1 cellular context compared by ENCODE assay signal in the genomic region with DNA sequence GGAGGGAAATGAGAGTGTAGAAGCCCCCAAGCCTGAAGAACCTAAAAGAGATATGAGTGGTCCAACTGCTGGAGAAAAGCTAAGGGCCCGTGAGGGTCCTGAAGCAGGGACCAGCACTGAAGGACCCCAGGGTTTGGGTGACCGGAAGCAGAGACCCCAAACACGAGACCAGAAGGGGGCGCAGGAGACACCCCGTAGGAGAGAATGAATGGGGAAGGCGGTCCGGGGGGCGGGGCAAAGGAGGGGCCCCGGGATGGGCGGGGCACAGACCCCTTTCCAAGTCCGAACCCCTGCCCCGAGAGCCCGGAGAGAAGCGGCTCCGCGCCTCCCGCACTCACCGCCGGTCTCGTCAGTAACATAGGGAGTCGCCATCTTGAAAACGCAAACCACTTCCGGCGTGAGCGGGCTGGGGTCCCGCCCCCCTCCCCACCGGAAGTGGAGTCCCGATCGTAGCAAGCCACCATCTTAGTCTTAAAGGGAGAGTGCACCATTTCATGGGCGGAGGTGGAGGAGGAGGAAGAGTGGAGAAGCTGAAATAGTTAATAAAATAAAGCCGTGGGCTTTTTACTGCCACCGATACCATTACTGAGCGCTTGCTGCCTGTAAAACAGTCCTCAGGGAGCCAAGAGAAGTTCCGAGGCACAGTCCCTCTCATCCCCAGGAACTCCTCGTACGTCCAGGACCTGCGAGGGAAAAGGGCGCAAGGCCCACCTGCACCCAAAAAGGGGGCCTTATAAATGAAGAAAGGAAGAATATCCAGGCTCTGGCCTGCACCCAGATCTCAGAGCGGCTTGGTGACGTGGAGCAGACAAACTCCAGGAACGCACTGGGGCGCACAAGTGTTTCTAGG.
TF ChIP-seq lines count a peak whose summit lies in the region.

No MANE protein-coding gene starts in this region.

TF ChIP-seq in HepG2, 621 proteins besides CTCF, POLR2A, EP300 and RAD21 (continued from another document and continues in another):
- TF ChIP-seq, protein P1, sequence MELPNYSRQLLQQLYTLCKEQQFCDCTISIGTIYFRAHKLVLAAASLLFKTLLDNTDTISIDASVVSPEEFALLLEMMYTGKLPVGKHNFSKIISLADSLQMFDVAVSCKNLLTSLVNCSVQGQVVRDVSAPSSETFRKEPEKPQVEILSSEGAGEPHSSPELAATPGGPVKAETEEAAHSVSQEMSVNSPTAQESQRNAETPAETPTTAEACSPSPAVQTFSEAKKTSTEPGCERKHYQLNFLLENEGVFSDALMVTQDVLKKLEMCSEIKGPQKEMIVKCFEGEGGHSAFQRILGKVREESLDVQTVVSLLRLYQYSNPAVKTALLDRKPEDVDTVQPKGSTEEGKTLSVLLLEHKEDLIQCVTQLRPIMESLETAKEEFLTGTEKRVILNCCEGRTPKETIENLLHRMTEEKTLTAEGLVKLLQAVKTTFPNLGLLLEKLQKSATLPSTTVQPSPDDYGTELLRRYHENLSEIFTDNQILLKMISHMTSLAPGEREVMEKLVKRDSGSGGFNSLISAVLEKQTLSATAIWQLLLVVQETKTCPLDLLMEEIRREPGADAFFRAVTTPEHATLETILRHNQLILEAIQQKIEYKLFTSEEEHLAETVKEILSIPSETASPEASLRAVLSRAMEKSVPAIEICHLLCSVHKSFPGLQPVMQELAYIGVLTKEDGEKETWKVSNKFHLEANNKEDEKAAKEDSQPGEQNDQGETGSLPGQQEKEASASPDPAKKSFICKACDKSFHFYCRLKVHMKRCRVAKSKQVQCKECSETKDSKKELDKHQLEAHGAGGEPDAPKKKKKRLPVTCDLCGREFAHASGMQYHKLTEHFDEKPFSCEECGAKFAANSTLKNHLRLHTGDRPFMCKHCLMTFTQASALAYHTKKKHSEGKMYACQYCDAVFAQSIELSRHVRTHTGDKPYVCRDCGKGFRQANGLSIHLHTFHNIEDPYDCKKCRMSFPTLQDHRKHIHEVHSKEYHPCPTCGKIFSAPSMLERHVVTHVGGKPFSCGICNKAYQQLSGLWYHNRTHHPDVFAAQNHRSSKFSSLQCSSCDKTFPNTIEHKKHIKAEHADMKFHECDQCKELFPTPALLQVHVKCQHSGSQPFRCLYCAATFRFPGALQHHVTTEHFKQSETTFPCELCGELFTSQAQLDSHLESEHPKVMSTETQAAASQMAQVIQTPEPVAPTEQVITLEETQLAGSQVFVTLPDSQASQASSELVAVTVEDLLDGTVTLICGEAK (IDR thresholded peaks at IDR 0.05) = peak; percentile 49
- TF ChIP-seq, protein P1 (CRISPR knock-in tag; IDR thresholded peaks at IDR 0.05) = peak; percentile 27; the same call in 1 of the 2 replicates
- 0 out of 2 replicates have a peak, but pooled peaks have one; percentile 76 for TF ChIP-seq ZNF850 (CRISPR knock-in tag; conservative IDR thresholded peaks at IDR 0.05)
- TF ChIP-seq ZNF264 (CRISPR knock-in tag; IDR thresholded peaks at IDR 0.05) = peak; percentile 58; the same call in 1 of the 2 replicates
- peak; percentile 78; the same call in 1 of the 2 replicates for TF ChIP-seq CAMTA2 (CRISPR knock-in tag; IDR thresholded peaks at IDR 0.05; ENCODE audit: borderline replicate concordance)
- TF ChIP-seq HNRNPH1 (optimal IDR thresholded peaks at IDR 0.05; ENCODE audit: low read depth, low read length) = no peak
- TF ChIP-seq GATAD2A (CRISPR knock-in tag; IDR thresholded peaks at IDR 0.05) = peak; percentile 61
- no peak for TF ChIP-seq ZNF724P (CRISPR knock-in tag; IDR thresholded peaks at IDR 0.05; ENCODE audit: borderline replicate concordance)
- peak; percentile 66 for TF ChIP-seq PHF20 (CRISPR knock-in tag; IDR thresholded peaks at IDR 0.05)
- TF ChIP-seq MIXL1 (CRISPR knock-in tag; IDR thresholded peaks at IDR 0.05) = 0 out of 2 replicates have a peak, but pooled peaks have one; percentile 9
- TF ChIP-seq, protein P2, sequence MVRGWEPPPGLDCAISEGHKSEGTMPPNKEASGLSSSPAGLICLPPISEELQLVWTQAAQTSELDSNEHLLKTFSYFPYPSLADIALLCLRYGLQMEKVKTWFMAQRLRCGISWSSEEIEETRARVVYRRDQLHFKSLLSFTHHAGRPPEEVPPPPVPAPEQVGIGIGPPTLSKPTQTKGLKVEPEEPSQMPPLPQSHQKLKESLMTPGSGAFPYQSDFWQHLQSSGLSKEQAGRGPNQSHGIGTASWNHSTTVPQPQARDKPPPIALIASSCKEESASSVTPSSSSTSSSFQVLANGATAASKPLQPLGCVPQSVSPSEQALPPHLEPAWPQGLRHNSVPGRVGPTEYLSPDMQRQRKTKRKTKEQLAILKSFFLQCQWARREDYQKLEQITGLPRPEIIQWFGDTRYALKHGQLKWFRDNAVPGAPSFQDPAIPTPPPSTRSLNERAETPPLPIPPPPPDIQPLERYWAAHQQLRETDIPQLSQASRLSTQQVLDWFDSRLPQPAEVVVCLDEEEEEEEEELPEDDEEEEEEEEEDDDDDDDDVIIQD (CRISPR knock-in tag; IDR thresholded peaks at IDR 0.05; ENCODE audit: low read depth) = peak; percentile 25; the same call in 1 of the 2 replicates
- TF ChIP-seq ZNF430 (CRISPR knock-in tag; IDR thresholded peaks at IDR 0.05) = peak; percentile 58; the same call in 1 of the 2 replicates
- peak; percentile 35 for TF ChIP-seq RBM22 (optimal IDR thresholded peaks at IDR 0.05; ENCODE audit: low read length)
- TF ChIP-seq, protein P3, sequence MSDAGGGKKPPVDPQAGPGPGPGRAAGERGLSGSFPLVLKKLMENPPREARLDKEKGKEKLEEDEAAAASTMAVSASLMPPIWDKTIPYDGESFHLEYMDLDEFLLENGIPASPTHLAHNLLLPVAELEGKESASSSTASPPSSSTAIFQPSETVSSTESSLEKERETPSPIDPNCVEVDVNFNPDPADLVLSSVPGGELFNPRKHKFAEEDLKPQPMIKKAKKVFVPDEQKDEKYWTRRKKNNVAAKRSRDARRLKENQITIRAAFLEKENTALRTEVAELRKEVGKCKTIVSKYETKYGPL (CRISPR knock-in tag; IDR thresholded peaks at IDR 0.05) = 0 out of 2 replicates have a peak, but pooled peaks have one; percentile 57
- no peak for TF ChIP-seq PHF5A (CRISPR knock-in tag; IDR thresholded peaks at IDR 0.05; ENCODE audit: low read depth, unreplicated experiment)
- peak; percentile 12; the same call in 1 of the 2 replicates for TF ChIP-seq SOX5 (CRISPR knock-in tag; IDR thresholded peaks at IDR 0.05; ENCODE audit: borderline replicate concordance)
- TF ChIP-seq ZNF670 (CRISPR knock-in tag; IDR thresholded peaks at IDR 0.05; ENCODE audit: borderline replicate concordance) = peak; percentile 87; the same call in 1 of the 2 replicates
- TF ChIP-seq ZNF777 (CRISPR knock-in tag; IDR thresholded peaks at IDR 0.05) = peak; percentile 50
- TF ChIP-seq, protein P4, sequence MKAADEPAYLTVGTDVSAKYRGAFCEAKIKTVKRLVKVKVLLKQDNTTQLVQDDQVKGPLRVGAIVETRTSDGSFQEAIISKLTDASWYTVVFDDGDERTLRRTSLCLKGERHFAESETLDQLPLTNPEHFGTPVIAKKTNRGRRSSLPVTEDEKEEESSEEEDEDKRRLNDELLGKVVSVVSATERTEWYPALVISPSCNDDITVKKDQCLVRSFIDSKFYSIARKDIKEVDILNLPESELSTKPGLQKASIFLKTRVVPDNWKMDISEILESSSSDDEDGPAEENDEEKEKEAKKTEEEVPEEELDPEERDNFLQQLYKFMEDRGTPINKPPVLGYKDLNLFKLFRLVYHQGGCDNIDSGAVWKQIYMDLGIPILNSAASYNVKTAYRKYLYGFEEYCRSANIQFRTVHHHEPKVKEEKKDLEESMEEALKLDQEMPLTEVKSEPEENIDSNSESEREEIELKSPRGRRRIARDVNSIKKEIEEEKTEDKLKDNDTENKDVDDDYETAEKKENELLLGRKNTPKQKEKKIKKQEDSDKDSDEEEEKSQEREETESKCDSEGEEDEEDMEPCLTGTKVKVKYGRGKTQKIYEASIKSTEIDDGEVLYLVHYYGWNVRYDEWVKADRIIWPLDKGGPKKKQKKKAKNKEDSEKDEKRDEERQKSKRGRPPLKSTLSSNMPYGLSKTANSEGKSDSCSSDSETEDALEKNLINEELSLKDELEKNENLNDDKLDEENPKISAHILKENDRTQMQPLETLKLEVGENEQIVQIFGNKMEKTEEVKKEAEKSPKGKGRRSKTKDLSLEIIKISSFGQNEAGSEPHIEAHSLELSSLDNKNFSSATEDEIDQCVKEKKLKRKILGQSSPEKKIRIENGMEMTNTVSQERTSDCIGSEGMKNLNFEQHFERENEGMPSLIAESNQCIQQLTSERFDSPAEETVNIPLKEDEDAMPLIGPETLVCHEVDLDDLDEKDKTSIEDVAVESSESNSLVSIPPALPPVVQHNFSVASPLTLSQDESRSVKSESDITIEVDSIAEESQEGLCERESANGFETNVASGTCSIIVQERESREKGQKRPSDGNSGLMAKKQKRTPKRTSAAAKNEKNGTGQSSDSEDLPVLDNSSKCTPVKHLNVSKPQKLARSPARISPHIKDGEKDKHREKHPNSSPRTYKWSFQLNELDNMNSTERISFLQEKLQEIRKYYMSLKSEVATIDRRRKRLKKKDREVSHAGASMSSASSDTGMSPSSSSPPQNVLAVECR (CRISPR knock-in tag; IDR thresholded peaks at IDR 0.05; ENCODE audit: borderline replicate concordance) = peak; percentile 9; the same call in 1 of the 2 replicates
- TF ChIP-seq MTF2 (CRISPR knock-in tag; IDR thresholded peaks at IDR 0.05; ENCODE audit: borderline replicate concordance) = peak; percentile 8; the same call in 1 of the 2 replicates
- no peak for TF ChIP-seq ZNF7 (CRISPR knock-in tag; IDR thresholded peaks at IDR 0.05)
- no peak for TF ChIP-seq SRSF9 (IDR thresholded peaks at IDR 0.05; ENCODE audit: borderline replicate concordance, insufficient read depth, low read depth, low read length, poor library complexity, severe bottlenecking)
- TF ChIP-seq ZNF337 (CRISPR knock-in tag; IDR thresholded peaks at IDR 0.05; ENCODE audit: borderline replicate concordance, low read depth) = 0 out of 2 replicates have a peak, but pooled peaks have one; percentile 67
- TF ChIP-seq HOXA3 (CRISPR knock-in tag; IDR thresholded peaks at IDR 0.05) = peak; percentile 98
- TF ChIP-seq, protein P5, sequence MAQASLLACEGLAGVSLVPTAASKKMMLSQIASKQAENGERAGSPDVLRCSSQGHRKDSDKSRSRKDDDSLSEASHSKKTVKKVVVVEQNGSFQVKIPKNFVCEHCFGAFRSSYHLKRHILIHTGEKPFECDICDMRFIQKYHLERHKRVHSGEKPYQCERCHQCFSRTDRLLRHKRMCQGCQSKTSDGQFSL (CRISPR knock-in tag; IDR thresholded peaks at IDR 0.05) = 0 out of 2 replicates have a peak, but pooled peaks have one; percentile 27
- TF ChIP-seq U2AF2 (IDR thresholded peaks at IDR 0.05; ENCODE audit: low read depth, low read length) = no peak
- TF ChIP-seq, protein P6, sequence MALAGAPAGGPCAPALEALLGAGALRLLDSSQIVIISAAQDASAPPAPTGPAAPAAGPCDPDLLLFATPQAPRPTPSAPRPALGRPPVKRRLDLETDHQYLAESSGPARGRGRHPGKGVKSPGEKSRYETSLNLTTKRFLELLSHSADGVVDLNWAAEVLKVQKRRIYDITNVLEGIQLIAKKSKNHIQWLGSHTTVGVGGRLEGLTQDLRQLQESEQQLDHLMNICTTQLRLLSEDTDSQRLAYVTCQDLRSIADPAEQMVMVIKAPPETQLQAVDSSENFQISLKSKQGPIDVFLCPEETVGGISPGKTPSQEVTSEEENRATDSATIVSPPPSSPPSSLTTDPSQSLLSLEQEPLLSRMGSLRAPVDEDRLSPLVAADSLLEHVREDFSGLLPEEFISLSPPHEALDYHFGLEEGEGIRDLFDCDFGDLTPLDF (CRISPR knock-in tag; IDR thresholded peaks at IDR 0.05) = 0 out of 2 replicates have a peak, but pooled peaks have one; percentile 57
- TF ChIP-seq ZNF772 (CRISPR knock-in tag; IDR thresholded peaks at IDR 0.05) = no peak
- peak in 1 of 2 experiments; percentile 70; a peak in 2 of 4 replicates for TF ChIP-seq KLF16 (CRISPR knock-in tag; IDR thresholded peaks at IDR 0.05)
- TF ChIP-seq TAF1 (CRISPR knock-in tag; IDR thresholded peaks at IDR 0.05) = peak; percentile 68
- TF ChIP-seq NR2F2 (IDR thresholded peaks at IDR 0.05; ENCODE audit: borderline replicate concordance, low read depth) = 0 out of 2 replicates have a peak, but pooled peaks have one; percentile 22
- peak; percentile 83; the same call in 1 of the 2 replicates for TF ChIP-seq ZFP82 (CRISPR knock-in tag; IDR thresholded peaks at IDR 0.05; ENCODE audit: borderline replicate concordance)
- TF ChIP-seq ZNF678 (CRISPR knock-in tag; IDR thresholded peaks at IDR 0.05) = no peak
- TF ChIP-seq, protein P7, sequence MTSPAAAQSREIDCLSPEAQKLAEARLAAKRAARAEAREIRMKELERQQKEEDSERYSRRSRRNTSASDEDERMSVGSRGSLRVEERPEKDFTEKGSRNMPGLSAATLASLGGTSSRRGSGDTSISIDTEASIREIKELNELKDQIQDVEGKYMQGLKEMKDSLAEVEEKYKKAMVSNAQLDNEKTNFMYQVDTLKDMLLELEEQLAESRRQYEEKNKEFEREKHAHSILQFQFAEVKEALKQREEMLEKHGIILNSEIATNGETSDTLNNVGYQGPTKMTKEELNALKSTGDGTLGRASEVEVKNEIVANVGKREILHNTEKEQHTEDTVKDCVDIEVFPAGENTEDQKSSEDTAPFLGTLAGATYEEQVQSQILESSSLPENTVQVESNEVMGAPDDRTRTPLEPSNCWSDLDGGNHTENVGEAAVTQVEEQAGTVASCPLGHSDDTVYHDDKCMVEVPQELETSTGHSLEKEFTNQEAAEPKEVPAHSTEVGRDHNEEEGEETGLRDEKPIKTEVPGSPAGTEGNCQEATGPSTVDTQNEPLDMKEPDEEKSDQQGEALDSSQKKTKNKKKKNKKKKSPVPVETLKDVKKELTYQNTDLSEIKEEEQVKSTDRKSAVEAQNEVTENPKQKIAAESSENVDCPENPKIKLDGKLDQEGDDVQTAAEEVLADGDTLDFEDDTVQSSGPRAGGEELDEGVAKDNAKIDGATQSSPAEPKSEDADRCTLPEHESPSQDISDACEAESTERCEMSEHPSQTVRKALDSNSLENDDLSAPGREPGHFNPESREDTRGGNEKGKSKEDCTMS (CRISPR knock-in tag; conservative IDR thresholded peaks at IDR 0.05) = no peak
